Comparison of ENCODE assay signal across 8 cellular contexts in the genomic region with DNA sequence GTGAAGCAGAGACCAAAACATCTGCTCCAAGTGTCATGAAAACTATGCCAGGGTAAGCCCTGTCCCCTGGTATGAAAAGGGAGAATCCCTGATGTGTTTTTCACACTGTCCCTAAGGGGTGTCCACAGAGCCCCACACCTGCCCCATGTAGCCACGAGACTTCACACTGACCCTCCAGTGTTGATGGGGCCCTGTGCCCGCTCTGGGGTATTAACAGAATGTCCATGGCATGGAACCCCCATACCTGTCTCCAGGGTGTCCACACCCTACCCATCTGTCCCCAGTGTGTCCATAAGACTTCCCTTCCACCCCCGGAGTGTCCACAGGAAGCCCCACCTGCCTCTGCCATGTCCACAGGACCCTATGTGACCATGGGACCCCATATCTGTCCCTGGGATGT. TPM values are rescaled to one million over a fixed set of nuclear protein-coding genes. Genes with fewer than 3 reads are reported as not detected.
DNase-seq lines count a peak whose midpoint lies in the region; TF ChIP-seq lines count a peak whose summit lies in the region.
"Not testable (repeated sequence)": the region's sequence is repeated elsewhere in the genome, so short reads cannot be mapped to it uniquely, and the experiment has no call there.
"Had no signal": no experiment of that assay in that cellular context is flagged by ENCODE, and none has a peak within 500 bp of the region (broad histone marks: within the 10 kb centered on the region; RNA-seq: fewer than 3 reads in every experiment).

No MANE protein-coding gene starts in this region.

- not testable (repeated sequence) for H3K36me3 Mint-ChIP-seq in activated T-cell treated with anti-CD3 and anti-CD28 coated beads, Interleukin-2, amount 50 U/mL, for 24 hours (ENCODE audit: low read depth)

- peaks cover 40% of the 10 kb centered on the region for H3K79me2 ChIP-seq in MM.1S (ENCODE audit: low read length)

- DNase-seq in GM12865 (ENCODE audit: low read depth) (peak; percentile 0), RPMI8226 (peak; percentile 5), ecto neural progenitor cell (ENCODE audit: low spot score) (peak; percentile 32), sigmoid colon (peak; percentile 40)
- not testable (repeated sequence) for DNase-seq in MM.1S
- DNase-seq in activated T-cell treated with anti-CD3 and anti-CD28 coated beads, Interleukin-2, amount 50 U/mL, for 24 hours, result peak; percentile 22

- TF ChIP-seq POLR2A in sigmoid colon (IDR thresholded peaks at IDR 0.05), result not testable (repeated sequence)

- H3F3A ChIP-seq in MM.1S (ENCODE audit: insufficient read depth, low read length), result peaks cover 43% of the 10 kb centered on the region

- H3K4me3 Mint-ChIP-seq in activated T-cell treated with anti-CD3 and anti-CD28 coated beads, Interleukin-2, amount 50 U/mL, for 24 hours, result not testable (repeated sequence)

- not testable (repeated sequence) for H4K20me1 ChIP-seq in MM.1S (ENCODE audit: insufficient read depth, low read length)

- H3K4me1 ChIP-seq in MM.1S (ENCODE audit: low read length) (peaks cover 45% of the 10 kb centered on the region), sigmoid colon (peaks cover 0 to 21% (median 11%) of the 10 kb centered on the region in 4 donors)

- WGBS in sigmoid colon, 2 donors, result 97 to 99% methylated on average over 3 of the region's 3 CpGs

- not testable (repeated sequence) for H3K9me3 ChIP-seq in MM.1S (replicated peaks; ENCODE audit: insufficient read depth, low read length); sigmoid colon

- peak overlapping the region; percentile 21; the same call in 1 of the 2 replicates for H3K9ac ChIP-seq in MM.1S (ENCODE audit: low read length)

- not testable (repeated sequence) for H3K27me3 Mint-ChIP-seq in activated T-cell treated with anti-CD3 and anti-CD28 coated beads, Interleukin-2, amount 50 U/mL, for 24 hours

- not testable (repeated sequence) for TF ChIP-seq CTCF in GM12865 (IDR thresholded peaks at IDR 0.05; ENCODE audit: insufficient read depth, low read depth, low read length, missing control alignments); MM.1S (IDR thresholded peaks at IDR 0.05; ENCODE audit: low read length); sigmoid colon (IDR thresholded peaks at IDR 0.05)

- intact Hi-C loops in sigmoid colon (cut with DNase I), result not testable (repeated sequence)

- not testable (repeated sequence) for TF ChIP-seq EP300 in sigmoid colon (IDR thresholded peaks at IDR 0.05)

- peak overlapping the region; percentile 96 for H3K27ac ChIP-seq in MM.1S (ENCODE audit: low read length)
- not testable (repeated sequence) for H3K27ac ChIP-seq in sigmoid colon

- not testable (repeated sequence) for H3K4me2 ChIP-seq in MM.1S (ENCODE audit: low read depth, low read length)

- not testable (repeated sequence) for H3K27ac Mint-ChIP-seq in activated T-cell treated with anti-CD3 and anti-CD28 coated beads, Interleukin-2, amount 50 U/mL, for 24 hours

- H3K9me2 ChIP-seq in MM.1S (replicated peaks; ENCODE audit: insufficient read depth, low read length), result not testable (repeated sequence)

- H3K36me3 ChIP-seq in MM.1S (replicated peaks; ENCODE audit: insufficient read depth, low read length); sigmoid colon: not testable (repeated sequence)

- not testable (repeated sequence) for H3K4me3 ChIP-seq in GM12865 (ENCODE audit: low read depth, low read length); MM.1S (ENCODE audit: low read length); sigmoid colon

- not testable (repeated sequence) for H3K9me3 Mint-ChIP-seq in activated T-cell treated with anti-CD3 and anti-CD28 coated beads, Interleukin-2, amount 50 U/mL, for 24 hours

- not testable (repeated sequence) for H3K27me3 ChIP-seq in MM.1S (replicated peaks; ENCODE audit: insufficient read depth, low read length)
- peaks cover 0 to 13% (median 12%) of the 10 kb centered on the region in 3 donors for H3K27me3 ChIP-seq in sigmoid colon

- peaks cover 23% of the 10 kb centered on the region for H3K4me1 Mint-ChIP-seq in activated T-cell treated with anti-CD3 and anti-CD28 coated beads, Interleukin-2, amount 50 U/mL, for 24 hours (ENCODE audit: low read depth)

- not testable (repeated sequence) for H2AFZ ChIP-seq in MM.1S (ENCODE audit: low read length)

RNA-seq across cellular contexts. Expression of gene UNC93B1, which starts 8.8 kb away (rescaled TPM):
- total RNA-seq in sigmoid colon, result 10 to 100 TPM; 24.7 to 27.6 (median 25.6) TPM
- polyA plus RNA-seq in sigmoid colon, result 10 to 100 TPM; 11.4 to 52.7 (median 11.6) TPM

RNA-seq across cellular contexts. Expression of gene ALDH3B1, which starts 15.0 kb away (rescaled TPM):
- 10 to 100 TPM in 3 of 4 donors, 1 to 10 TPM in 1; 9.4 to 14.7 (median 11.7) TPM for total RNA-seq in sigmoid colon
- 10 to 100 TPM in 1 of 3 donors, 1 to 10 TPM in 2; 6.2 to 11.0 (median 7.8) TPM for polyA plus RNA-seq in sigmoid colon
- total RNA-seq: A673; CD8-positive, alpha-beta T cell had no signal

RNA-seq across cellular contexts. Expression of gene NDUFS8, which starts 35.4 kb away (rescaled TPM):
- 100 to 1,000 TPM; 174 to 255 (median 212) TPM for total RNA-seq in sigmoid colon
- polyA plus RNA-seq in sigmoid colon, result 100 to 1,000 TPM; 149 to 168 (median 164) TPM

RNA-seq across cellular contexts. Expression of gene TCIRG1, which starts 43.7 kb away (rescaled TPM):
- 100 to 1,000 TPM in 1 of 4 donors, 10 to 100 TPM in 3; 69.9 to 147 (median 81.9) TPM for total RNA-seq in sigmoid colon
- 100 to 1,000 TPM in 1 of 3 donors, 10 to 100 TPM in 2; 15.0 to 276 (median 23.6) TPM for polyA plus RNA-seq in sigmoid colon
